Comparison of ENCODE assay signal across 22 cellular contexts in genomic region chr1:220291575-220291974, GRCh38.
"Had no signal": no experiment of that assay in that cellular context is flagged by ENCODE, and none has a peak within 500 bp of the region (broad histone marks: within the 10 kb centered on the region; RNA-seq: fewer than 3 reads in every experiment).

No MANE protein-coding gene starts in this region.

- H2AFZ ChIP-seq: PC-9 had no signal

- ATAC-seq: Right ventricle myocardium inferior, T-cell had no signal

- H3K9ac ChIP-seq: SK-N-SH had no signal

- H3K36me3 ChIP-seq: MG63, Peyer's patch had no signal

- H3K4me1 ChIP-seq: Peyer's patch had no signal

- H3K4me3 ChIP-seq: MG63, PC-9, Peyer's patch had no signal

- H3K27me3 ChIP-seq: Peyer's patch had no signal

- H3K27ac ChIP-seq: PC-9, Peyer's patch had no signal

- H3K4me2 ChIP-seq: PC-9, SK-N-SH had no signal

- H3K9me3 ChIP-seq: MG63, Peyer's patch, SK-N-SH had no signal

- DNase-seq: Karpas-422, KG1, MG63, NCI-H1092, NCI-H1436, NCI-H187, NCI-H2029, NCI-H2081 treated with DMSO at 0.1 percent for 48 hours, NCI-H2171, NCI-H226, NCI-H446, NCI-H510A, NCI-H524 treated with DMSO at 0.1 percent for 48 hours, NCI-H69, NCI-H774, PC-9, Peyer's patch, SHP77 treated with DMSO at 0.1 percent for 48 hours, SK-N-SH, SW 1271, T-cell had no signal
